In genomic region chr12:132444957-132445883, GRCh38 we compare ENCODE assay signal across 8 cellular contexts. TPM values are rescaled to one million over a fixed set of nuclear protein-coding genes. Genes with fewer than 3 reads are reported as not detected.
A peak's percentile ranks its signal among the peaks of the same experiment; 100 is the strongest.
DNase-seq lines count a peak whose midpoint lies in the region; ATAC-seq and TF ChIP-seq lines count a peak whose summit lies in the region.

No MANE protein-coding gene starts in this region.

- ATAC-seq in GM18867 (IDR thresholded peaks at IDR 0.05; ENCODE audit: unreplicated experiment), result no peak

- H3K27me3 ChIP-seq in A673 (replicated peaks; ENCODE audit: insufficient read depth, low read depth, low read length, poor library complexity), result no peaks in the 10 kb centered on the region
- peaks cover 48% of the 10 kb centered on the region for H3K27me3 ChIP-seq in skeletal muscle satellite cell (ENCODE audit: control insufficient read depth, insufficient read depth, low read length)

- BruUV-seq in A673 (replicated peaks; lab: Mats Ljungman, UMichigan), result no TSS peak

- H3K4me3 ChIP-seq in A673 (ENCODE audit: low read depth, low read length, poor library complexity, severe bottlenecking), result peak overlapping the region; percentile 59
- H3K4me3 ChIP-seq in fibroblast of mammary gland (ENCODE audit: control insufficient read depth, low read depth, low read length), result peak overlapping the region; percentile 55
- no peak overlapping the region for H3K4me3 ChIP-seq in skeletal muscle satellite cell (ENCODE audit: low read length)

- DNase-seq in A673 (ENCODE audit: low spot score) (no peak), NCI-H1417 treated with DMSO at 0.1 percent for 48 hours (lab: John Stamatoyannopoulos, UW) (peak; percentile 62), fibroblast of mammary gland (ENCODE audit: low read depth) (no peak), GM03348 (ENCODE audit: low spot score) (no peak)
- peak; percentile 45 to 56 (median 54) for DNase-seq in activated CD8-positive, alpha-beta memory T cell treated with anti-CD3 and anti-CD28 coated beads for 48 hours (ENCODE audit: low read depth in 2 of 3, low spot score in 2 of 3)

- H3K9me3 ChIP-seq in A673 (ENCODE audit: low read depth, low read length, poor library complexity, severe bottlenecking) (no peaks in the 10 kb centered on the region), skeletal muscle satellite cell (replicated peaks; ENCODE audit: low read length) (no peaks in the 10 kb centered on the region)

- H3K4me2 ChIP-seq in skeletal muscle satellite cell (ENCODE audit: low read length), result peak overlapping the region; percentile 40

- no peak for TF ChIP-seq CTCF in A673 (conservative IDR thresholded peaks at IDR 0.05; ENCODE audit: low read depth, low read length)
- no peak for TF ChIP-seq CTCF in fibroblast of mammary gland (conservative IDR thresholded peaks at IDR 0.05; ENCODE audit: control insufficient read depth, insufficient read depth, low read depth, low read length)

- CTCF ChIA-PET in A673 (lab: Charles Lee), result no interaction called here

- H3K4me1 ChIP-seq in A673 (ENCODE audit: insufficient read depth, low read length, poor library complexity, severe bottlenecking) (no peaks in the 10 kb centered on the region), skeletal muscle satellite cell (ENCODE audit: control insufficient read depth, insufficient read depth, low read length) (no peaks in the 10 kb centered on the region)

- POLR2A ChIA-PET in A673 (lab: Charles Lee; ENCODE audit: low non-redundant PET), result no interaction called here

- H3K27ac ChIP-seq in A673 (ENCODE audit: low read depth, low read length, poor library complexity, severe bottlenecking), result peak overlapping the region; percentile 87

- intact Hi-C loops in A673 (cut with micrococcal nuclease; ENCODE audit: unreplicated experiment), result no loop called here

- no peak overlapping the region for H3K9ac ChIP-seq in skeletal muscle satellite cell (ENCODE audit: low read depth, low read length)

- TF ChIP-seq POLR2A in GM19099 (IDR thresholded peaks at IDR 0.05; ENCODE audit: extremely low read depth, insufficient read length, low read depth), result peak; percentile 43

- no peaks in the 10 kb centered on the region for H3K36me3 ChIP-seq in A673 (ENCODE audit: insufficient read depth, low read length, poor library complexity, severe bottlenecking)
- no peaks in the 10 kb centered on the region for H3K36me3 ChIP-seq in skeletal muscle satellite cell (ENCODE audit: insufficient read depth, low read length)

RNA-seq across cellular contexts. Expression of gene FBRSL1, which starts 44.7 kb away (rescaled TPM):
- total RNA-seq in A673 (2021), result 111 and 130 TPM in 2 replicates
- 5.2 and 8.6 TPM in 2 replicates for total RNA-seq in skeletal muscle satellite cell (2012; rRNA removed)

Comparison
In these comparisons a context has a peak if more than half of its experiments do, and no peak if none do; other contexts are left out.
1. DNase-seq: peak in NCI-H1417 treated with DMSO at 0.1 percent for 48 hours (single experiment) and activated CD8-positive, alpha-beta memory T cell treated with anti-CD3 and anti-CD28 coated beads for 48 hours (3 of 3); none in A673 (single experiment), fibroblast of mammary gland (single experiment) and GM03348 (single experiment).